7 cellular contexts compared by ENCODE assay signal in the genomic region with DNA sequence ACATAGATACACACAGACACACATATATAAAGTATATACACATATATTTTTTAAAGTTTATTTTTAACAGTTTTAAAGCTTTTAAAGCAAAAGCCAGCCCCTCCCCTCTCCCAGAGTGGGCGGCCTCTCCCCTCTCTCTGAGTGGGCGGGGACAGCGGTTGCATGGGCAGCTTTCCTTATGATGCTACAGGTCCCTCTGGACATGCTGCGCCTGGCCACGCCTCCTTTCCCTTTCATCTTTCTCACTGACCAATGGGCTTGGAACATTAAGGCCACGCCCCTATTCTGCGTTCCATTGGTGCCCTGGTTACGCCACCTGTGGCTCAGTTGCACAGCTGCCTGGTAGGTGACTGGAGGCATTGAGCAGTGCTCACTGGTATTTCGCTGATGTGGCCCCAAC. TPM values are rescaled to one million over a fixed set of nuclear protein-coding genes. Genes with fewer than 3 reads are reported as not detected.
DNase-seq lines count a peak whose midpoint lies in the region; ATAC-seq and TF ChIP-seq lines count a peak whose summit lies in the region.
"Not testable (repeated sequence)": the region's sequence is repeated elsewhere in the genome, so short reads cannot be mapped to it uniquely, and the experiment has no call there.

A gene with protein sequence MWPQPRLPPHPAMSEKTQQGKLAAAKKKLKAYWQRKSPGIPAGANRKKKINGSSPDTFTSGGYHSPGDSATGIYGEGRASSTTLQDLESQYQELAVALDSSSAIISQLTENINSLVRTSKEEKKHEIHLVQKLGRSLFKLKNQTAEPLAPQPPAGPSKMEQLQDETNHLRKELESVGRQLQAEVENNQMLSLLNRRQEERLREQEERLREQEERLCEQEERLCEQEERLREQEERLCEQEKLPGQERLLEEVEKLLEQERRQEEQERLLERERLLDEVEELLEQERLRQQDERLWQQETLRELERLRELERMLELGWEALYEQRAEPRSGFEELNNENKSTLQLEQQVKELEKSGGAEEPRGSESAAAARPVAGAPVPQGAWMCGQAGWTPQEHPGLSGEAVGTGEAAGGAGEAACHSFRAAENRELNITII (plus strand): TSS at position 124 of the 400 bp plus-strand sequence. CDS start 264 bp downstream, at position 388.

- not testable (repeated sequence) for H3K36me3 Mint-ChIP-seq in H9 (ENCODE audit: insufficient read depth in 1 of 3, low read depth in 3 of 3)

- not testable (repeated sequence) for H2BK12ac ChIP-seq in H9 (ENCODE audit: insufficient read length, low read depth, low read length)

- not testable (repeated sequence) for H3T11ph ChIP-seq in H9 (ENCODE audit: low read length)

- H3K4me1 Mint-ChIP-seq in H9, result not testable (repeated sequence)

- ATAC-seq in left ventricle myocardium superior, result not testable (repeated sequence)

- not testable (repeated sequence) for H3K23ac ChIP-seq in H9 (ENCODE audit: insufficient read length, low read depth, low read length)

- H3K9ac ChIP-seq in H9 (ENCODE audit: extremely low read depth, insufficient read length, low read length); neural cell (ENCODE audit: low read length): not testable (repeated sequence)

- not testable (repeated sequence) for H3K27me3 Mint-ChIP-seq in H9 (ENCODE audit: low read depth)

- not testable (repeated sequence) for H3K9me2 ChIP-seq in neural cell (ENCODE audit: insufficient read depth, low read length)

- WGBS in H9 (ENCODE audit: extremely low coverage, insufficient read length, low lambda C conversion rate), result no CpG with 5 or more reads among the region's 9 CpGs

- not testable (repeated sequence) for H3K23me2 ChIP-seq in H9 (ENCODE audit: insufficient read length, low read depth, low read length, poor library complexity, severe bottlenecking)

- not testable (repeated sequence) for H3K4me3 ChIP-seq in BE2C (ENCODE audit: low read depth, low read length); neural cell (ENCODE audit: low read length)

- H4K91ac ChIP-seq in H9 (ENCODE audit: insufficient read length, low read depth, low read length), result not testable (repeated sequence)

- not testable (repeated sequence) for H2AK5ac ChIP-seq in H9 (ENCODE audit: insufficient read length, low read length)

- H3F3A ChIP-seq in neural cell (ENCODE audit: insufficient read depth, low read length, poor library complexity, severe bottlenecking), result not testable (repeated sequence)

- H3K4me3 Mint-ChIP-seq in H9, result not testable (repeated sequence)

- not testable (repeated sequence) for H2BK20ac ChIP-seq in H9 (ENCODE audit: low read depth, low read length, poor library complexity, severe bottlenecking)

- not testable (repeated sequence) for H3K27ac Mint-ChIP-seq in H9

- H3K27me3 ChIP-seq in BE2C; H9 (ENCODE audit: insufficient read depth, low read length); neural cell (ENCODE audit: insufficient read depth, low read depth, low read length): not testable (repeated sequence)

- not testable (repeated sequence) for TF ChIP-seq CTCF in BE2C (IDR thresholded peaks at IDR 0.05; ENCODE audit: low read depth, low read length); H9 (conservative IDR thresholded peaks at IDR 0.05); neural cell (IDR thresholded peaks at IDR 0.05; ENCODE audit: poor library complexity, severe bottlenecking)

- intact Hi-C loops in left ventricle myocardium superior (cut with micrococcal nuclease), result not testable (repeated sequence)

- H3K9me3 ChIP-seq in BE2C; H9 (ENCODE audit: control insufficient read depth, low read depth, low read length); neural cell (ENCODE audit: low read length): not testable (repeated sequence)

- H3K36me3 ChIP-seq in BE2C; neural cell (ENCODE audit: insufficient read depth, low read length): not testable (repeated sequence)

- peak; percentile 33 for DNase-seq in BE2C
- peak; percentile 66 for DNase-seq in H9
- DNase-seq in activated CD4-positive, alpha-beta T cell treated with anti-CD3 and anti-CD28 coated beads for 48 hours, result peak; percentile 8
- peak; percentile 18 for DNase-seq in left ventricle myocardium superior
- DNase-seq in iPS-NIHi11 (ENCODE audit: low spot score), result peak; percentile 14
- peak; percentile 1 for DNase-seq in stimulated activated CD4-positive, alpha-beta T cell treated with anti-CD3 and anti-CD28 coated beads, Interleukin-4, amount 100 ng/mL, for 1 hour

- TF ChIP-seq EP300 in neural cell (conservative IDR thresholded peaks at IDR 0.05; ENCODE audit: poor library complexity, severe bottlenecking), result not testable (repeated sequence)

- H3K4me2 ChIP-seq in H9 (ENCODE audit: insufficient read depth, insufficient read length, low read length); neural cell (ENCODE audit: low read length): not testable (repeated sequence)

- not testable (repeated sequence) for TF ChIP-seq RAD21 in neural cell (conservative IDR thresholded peaks at IDR 0.05)

- H4K8ac ChIP-seq in H9 (replicated peaks; ENCODE audit: insufficient read length, low read depth, low read length), result not testable (repeated sequence)

- not testable (repeated sequence) for H3K14ac ChIP-seq in H9 (ENCODE audit: insufficient read depth, low read length)

- H3K79me2 ChIP-seq in H9 (ENCODE audit: insufficient read depth, low read length); neural cell (replicated peaks; ENCODE audit: insufficient read depth, low read length): not testable (repeated sequence)

- H3K9me3 Mint-ChIP-seq in H9, result not testable (repeated sequence)

- not testable (repeated sequence) for H3K56ac ChIP-seq in H9 (ENCODE audit: insufficient read length, low read depth, low read length)

- not testable (repeated sequence) for H2AFZ ChIP-seq in H9 (ENCODE audit: low read length); neural cell (ENCODE audit: low read depth, low read length)

- not testable (repeated sequence) for H3K18ac ChIP-seq in H9 (ENCODE audit: insufficient read length, low read depth, low read length)

- H3K4me1 ChIP-seq in BE2C; H9 (ENCODE audit: insufficient read depth, low read length): not testable (repeated sequence)

- not testable (repeated sequence) for H3K27ac ChIP-seq in H9 (ENCODE audit: insufficient read length, low read depth, low read length); neural cell (ENCODE audit: low read length)

- H4K20me1 ChIP-seq in H9 (ENCODE audit: control insufficient read depth, insufficient read depth, insufficient read length); neural cell (ENCODE audit: insufficient read depth): not testable (repeated sequence)

- not testable (repeated sequence) for H4K5ac ChIP-seq in H9 (ENCODE audit: insufficient read length, low read depth, low read length)

- H3K4ac ChIP-seq in H9 (ENCODE audit: low read depth, low read length), result not testable (repeated sequence)

- not testable (repeated sequence) for H3K79me1 ChIP-seq in H9 (ENCODE audit: insufficient read depth, low read depth, low read length, poor library complexity, severe bottlenecking)

- not testable (repeated sequence) for H2BK5ac ChIP-seq in H9 (ENCODE audit: insufficient read length, low read length)

- H2BK120ac ChIP-seq in H9 (ENCODE audit: low read depth, low read length, poor library complexity, severe bottlenecking), result not testable (repeated sequence)

- H2BK15ac ChIP-seq in H9 (ENCODE audit: low read depth, low read length), result not testable (repeated sequence)

RNA-seq across cellular contexts. Expression of the gene that starts here (rescaled TPM):
- 10.2 TPM for polyA plus RNA-seq in BE2C (2012; ENCODE audit: insufficient read depth, insufficient read length, low read depth)
- 3.9 TPM in 2 replicates for total RNA-seq in H9 (2021)
- 1.4 TPM for total RNA-seq in left ventricle myocardium superior
- polyA plus RNA-seq in neural cell, result 27.5 and 27.7 TPM in 2 replicates
- polyA minus RNA-seq in neural cell, result 9.0 and 11.3 TPM in 2 replicates

Comparison
In these comparisons a context has a peak if more than half of its experiments do, and no peak if none do; other contexts are left out.
1. DNase-seq: peak in every context shown above with its lines; median percentile 66 in H9; 33 in BE2C; 18 in left ventricle myocardium superior; 14 in iPS-NIHi11; 8 in activated CD4-positive, alpha-beta T cell treated with anti-CD3 and anti-CD28 coated beads for 48 hours; 1 in stimulated activated CD4-positive, alpha-beta T cell treated with anti-CD3 and anti-CD28 coated beads, Interleukin-4, amount 100 ng/mL, for 1 hour.